ENCODE assay signal across 27 cellular contexts in genomic region chr20:51375561-51375960, GRCh38.
A peak's percentile ranks its signal among the peaks of the same experiment; 100 is the strongest.
DNase-seq lines count a peak whose midpoint lies in the region; ATAC-seq, FAIRE-seq and TF ChIP-seq lines count a peak whose summit lies in the region.
"Had no signal": no experiment of that assay in that cellular context is flagged by ENCODE, and none has a peak within 500 bp of the region (broad histone marks: within the 10 kb centered on the region; RNA-seq: fewer than 3 reads in every experiment).

No MANE protein-coding gene starts in this region.

- H3K4me3 ChIP-seq in BLaER1 (no peak overlapping the region), K562 (no peak overlapping the region), right lobe of liver (no peak overlapping the region)
- H3K4me3 ChIP-seq in CD4-positive, CD25-positive, alpha-beta regulatory T cell (ENCODE audit: low read depth, low read length), result no peak overlapping the region
- H3K4me3 ChIP-seq: A549 had no signal

- no peaks in the 10 kb centered on the region for H3K27me3 Mint-ChIP-seq in CD4-positive, CD25-positive, alpha-beta regulatory T cell

- H3K4me3 Mint-ChIP-seq in CD4-positive, CD25-positive, alpha-beta regulatory T cell, result no peak overlapping the region
- H3K4me3 Mint-ChIP-seq: CD14-positive monocyte had no signal

- peaks cover 33% of the 10 kb centered on the region for H3K4me1 ChIP-seq in BLaER1
- H3K4me1 ChIP-seq in CD4-positive, CD25-positive, alpha-beta regulatory T cell (ENCODE audit: control insufficient read depth, insufficient read depth, low read length, poor library complexity, severe bottlenecking), result peaks cover 3% of the 10 kb centered on the region
- peaks cover 41 to 56% of the 10 kb centered on the region in 2 experiments for H3K4me1 ChIP-seq in K562 (replicated peaks in 1 of 2; ENCODE audit: control insufficient read depth in 2 of 2, insufficient read depth in 2 of 2, low read length in 2 of 2)
- no peaks in the 10 kb centered on the region for H3K4me1 ChIP-seq in right lobe of liver

- TF ChIP-seq POLR2A in K562 (conservative IDR thresholded peaks at IDR 0.05) (no peak), right lobe of liver (IDR thresholded peaks at IDR 0.05) (no peak)

- H2AFZ ChIP-seq in K562 (ENCODE audit: low read depth, low read length), result peak overlapping the region; percentile 43; the same call in 1 of the 2 replicates

- CTCF ChIA-PET in K562 (lab: Yijun Ruan, JAX; ENCODE audit: low intra/inter-chr PET ratio), result no interaction called here

- no peak for TF ChIP-seq RAD21 in K562 (CRISPR knock-in tag; conservative IDR thresholded peaks at IDR 0.05 in 1 of 2, IDR thresholded peaks at IDR 0.05 in 1 of 2)

- WGBS in K562 (ENCODE audit: insufficient coverage, low coverage, missing lambda C conversion rate), result 68% methylated on average over 8 of the region's 8 CpGs
- WGBS in right lobe of liver (ENCODE audit: insufficient coverage, low coverage, low lambda C conversion rate, missing lambda C conversion rate), result 60% methylated on average over 4 of the region's 8 CpGs

- H3K4me2 ChIP-seq in BLaER1 (peak overlapping the region; percentile 25; the same call in 1 of the 2 replicates), K562 (ENCODE audit: insufficient read depth, low read length) (no peak overlapping the region; the same call in 1 of the 2 replicates)
- H3K4me2 ChIP-seq: A549, KMS-11 had no signal

- peaks cover 16% of the 10 kb centered on the region for H3K36me3 Mint-ChIP-seq in CD4-positive, CD25-positive, alpha-beta regulatory T cell
- H3K36me3 Mint-ChIP-seq: CD14-positive monocyte had no signal

- no peak for TF ChIP-seq CTCF in K562 (IDR thresholded peaks at IDR 0.05 in 2 of 3, conservative IDR thresholded peaks at IDR 0.05 in 1 of 3; ENCODE audit: insufficient read depth in 2 of 3, low read depth in 1 of 3, low read length in 3 of 3)
- no peak for TF ChIP-seq CTCF in right lobe of liver (IDR thresholded peaks at IDR 0.05)

- no peak for DNase-seq in CD4-positive, CD25-positive, alpha-beta regulatory T cell
- DNase-seq in K562 (ENCODE audit: extremely low read depth in 1 of 4, low spot score in 3 of 4), result no peak
- DNase-seq in posterior vena cava (ENCODE audit: low spot score), result peak; percentile 42
- DNase-seq in SHP77 (lab: John Stamatoyannopoulos, UW), result no peak
- DNase-seq in right lobe of liver, result no peak
- DNase-seq: AML-193, Calu3, DMS79 treated with DMSO at 0.1 percent for 48 hours, HCEC 1CT, IMR-90, NCI-H1092, NCI-H1417 treated with DMSO at 0.1 percent for 48 hours, NCI-H1694 treated with DMSO at 0.1 percent for 48 hours, NCI-H2081 treated with DMSO at 0.1 percent for 48 hours, NCI-H2171, NCI-H446, NCI-H524 treated with DMSO at 0.1 percent for 48 hours, NCI-H774, PC-3, SHP77 treated with DMSO at 0.1 percent for 48 hours had no signal

- POLR2A ChIA-PET in K562 (lab: Yijun Ruan, JAX), result interaction anchor here (0.6 to 0.7 kb wide), 3 partner anchors 185 to 365 kb away, joined by 3 read pairs; no protein-coding TSS in a partner anchor

- H3K4me1 Mint-ChIP-seq in CD4-positive, CD25-positive, alpha-beta regulatory T cell, result peaks cover 0 to 9% (median 8%) of the 10 kb centered on the region in 4 donors
- H3K4me1 Mint-ChIP-seq: CD14-positive monocyte had no signal

- in situ Hi-C loops in K562 (cut with MboI), result loop anchor here (10.0 kb wide), 1 partner anchor 709 kb away; no protein-coding TSS in a partner anchor

- H3K9me3 Mint-ChIP-seq in CD4-positive, CD25-positive, alpha-beta regulatory T cell, result no peaks in the 10 kb centered on the region
- H3K9me3 Mint-ChIP-seq: CD14-positive monocyte had no signal

- peak overlapping the region; percentile 54 to 81 (median 58) for H3K27ac Mint-ChIP-seq in CD4-positive, CD25-positive, alpha-beta regulatory T cell

- H3K36me3 ChIP-seq in BLaER1 (no peaks in the 10 kb centered on the region), K562 (ENCODE audit: control insufficient read depth, insufficient read depth, low read length) (no peaks in the 10 kb centered on the region), right lobe of liver (no peaks in the 10 kb centered on the region)
- no peaks in the 10 kb centered on the region for H3K36me3 ChIP-seq in CD4-positive, CD25-positive, alpha-beta regulatory T cell (ENCODE audit: control insufficient read depth, insufficient read depth, low read length)

- H3K27me3 ChIP-seq in BLaER1, result no peaks in the 10 kb centered on the region
- no peaks in the 10 kb centered on the region for H3K27me3 ChIP-seq in CD4-positive, CD25-positive, alpha-beta regulatory T cell (ENCODE audit: control insufficient read depth, insufficient read depth, low read length)
- 0 out of 5 replicates have a peak, but pooled peaks cover 0 to 4% of the 10 kb centered on the region in 2 experiments for H3K27me3 ChIP-seq in K562 (ENCODE audit: control insufficient read depth in 2 of 2, insufficient read depth in 2 of 2, low read length in 2 of 2)
- H3K27me3 ChIP-seq in right lobe of liver, result no peaks in the 10 kb centered on the region

- no peak for FAIRE-seq in K562 (lab: Jason Lieb, UNC)
- FAIRE-seq: A549, GM19239, H1 had no signal

- intact Hi-C loops in K562 (cut with micrococcal nuclease) (no loop called here), posterior vena cava (cut with DNase I) (loop anchor here (5.0 kb wide), 2 partner anchors 48 to 212 kb away; no protein-coding TSS in a partner anchor), right lobe of liver (cut with DNase I) (loop anchor here in 1 of 2 donors (5.0 kb wide), 1 partner anchor 217 kb away; no protein-coding TSS in a partner anchor)

- H3K9me3 ChIP-seq in BLaER1 (no peaks in the 10 kb centered on the region), K562 (replicated peaks; ENCODE audit: control insufficient read depth, insufficient read depth, low read depth, low read length) (no peaks in the 10 kb centered on the region), right lobe of liver (no peaks in the 10 kb centered on the region)
- no peaks in the 10 kb centered on the region for H3K9me3 ChIP-seq in CD4-positive, CD25-positive, alpha-beta regulatory T cell (ENCODE audit: control insufficient read depth in 2 of 2, low read length in 2 of 2)
- H3K9me3 ChIP-seq: A549 had no signal

- H3K27ac ChIP-seq in BLaER1, result no peak overlapping the region
- no peak overlapping the region for H3K27ac ChIP-seq in CD4-positive, CD25-positive, alpha-beta regulatory T cell (ENCODE audit: insufficient read depth, low read length, poor library complexity, severe bottlenecking)
- H3K27ac ChIP-seq in K562 (ENCODE audit: extremely low read depth, low read depth, low read length), result no peak overlapping the region
- no peak overlapping the region for H3K27ac ChIP-seq in right lobe of liver
- H3K27ac ChIP-seq: KMS-11 had no signal

- H3K9me1 ChIP-seq in K562 (ENCODE audit: control insufficient read depth, insufficient read depth, low read length), result no peaks in the 10 kb centered on the region

- no peak for TF ChIP-seq EP300 in K562 (IDR thresholded peaks at IDR 0.05; ENCODE audit: low read length)

- no TSS peak for BruUV-seq in K562 (replicated peaks; lab: Mats Ljungman, UMichigan)

- H3K79me2 ChIP-seq in K562 (ENCODE audit: control insufficient read depth, insufficient read depth, low read length), result no peaks in the 10 kb centered on the region

- no peak for ATAC-seq in CD4-positive, CD25-positive, alpha-beta regulatory T cell (ENCODE audit: low read depth in 2 of 2)
- no peak for ATAC-seq in K562
- no peak for ATAC-seq in HG03460 (IDR thresholded peaks at IDR 0.05; ENCODE audit: unreplicated experiment)
- ATAC-seq in right lobe of liver, result no peak
- ATAC-seq: A549, PC-3 had no signal

- H4K20me1 ChIP-seq in BLaER1 (no peaks in the 10 kb centered on the region), K562 (replicated peaks; ENCODE audit: control insufficient read depth, insufficient read depth, low read length) (0 out of 2 replicates have a peak, but pooled peaks cover 5% of the 10 kb centered on the region)

- H3K9ac ChIP-seq in BLaER1, result no peak overlapping the region
- no peak overlapping the region for H3K9ac ChIP-seq in K562 (ENCODE audit: insufficient read depth in 1 of 2, low read depth in 2 of 2, low read length in 2 of 2)
- H3K9ac ChIP-seq: KMS-11 had no signal

TF ChIP-seq in K562, 482 proteins besides CTCF, POLR2A, EP300 and RAD21 (continues in another document):
- no peak for TF ChIP-seq U2AF2 (optimal IDR thresholded peaks at IDR 0.05; ENCODE audit: low read depth, low read length)
- TF ChIP-seq PHF8 (IDR thresholded peaks at IDR 0.05; ENCODE audit: borderline replicate concordance, low read length), result no peak
- no peak for TF ChIP-seq FOXK1 (CRISPR knock-in tag; IDR thresholded peaks at IDR 0.05; ENCODE audit: borderline replicate concordance)
- TF ChIP-seq ZBED1 (IDR thresholded peaks at IDR 0.05), result no peak
- TF ChIP-seq POU5F1 (IDR thresholded peaks at IDR 0.05; ENCODE audit: borderline replicate concordance, low read depth, low read length, partially characterized antibody), result no peak
- no peak for TF ChIP-seq PHB2 (IDR thresholded peaks at IDR 0.05; ENCODE audit: low read depth)
- TF ChIP-seq ZBTB12 (CRISPR knock-in tag; IDR thresholded peaks at IDR 0.05), result no peak
- no peak for TF ChIP-seq ZNF77 (CRISPR knock-in tag; IDR thresholded peaks at IDR 0.05)
- no peak for TF ChIP-seq RNF219 (CRISPR knock-in tag; IDR thresholded peaks at IDR 0.05)
